In genomic region chr19:50051224-50051895, GRCh38 we compare ENCODE assay signal across 8 cellular contexts. TPM values are rescaled to one million over a fixed set of nuclear protein-coding genes. Genes with fewer than 3 reads are reported as not detected.
A peak's percentile ranks its signal among the peaks of the same experiment; 100 is the strongest.
DNase-seq lines count a peak whose midpoint lies in the region; ATAC-seq and TF ChIP-seq lines count a peak whose summit lies in the region.
"Not testable (repeated sequence)": the region's sequence is repeated elsewhere in the genome, so short reads cannot be mapped to it uniquely, and the experiment has no call there.

No MANE protein-coding gene starts in this region.

- peak overlapping the region; percentile 78 for H3K4me3 Mint-ChIP-seq in activated T-cell treated with anti-CD3 and anti-CD28 coated beads, Interleukin-2, amount 50 U/mL, for 24 hours

- not testable (repeated sequence) for H3K79me2 ChIP-seq in DOHH2 (ENCODE audit: control insufficient read depth, low read length); PC-3 (ENCODE audit: low read length)

- CTCF ChIA-PET in PC-3 (lab: Charles Lee), result interaction anchor here (0.7 kb wide), 1 partner anchor 17 kb away, joined by 13 read pairs; no protein-coding TSS in a partner anchor

- TF ChIP-seq CTCF in DOHH2 (IDR thresholded peaks at IDR 0.05; ENCODE audit: low read depth, low read length, poor library complexity, severe bottlenecking); PC-3 (conservative IDR thresholded peaks at IDR 0.05; ENCODE audit: low read depth, low read length); cardiac fibroblast (IDR thresholded peaks at IDR 0.05; ENCODE audit: low read depth, low read length); fibroblast of villous mesenchyme (IDR thresholded peaks at IDR 0.05; ENCODE audit: insufficient read depth, low read depth, low read length); gastrocnemius medialis (IDR thresholded peaks at IDR 0.05 in 4 of 5, conservative IDR thresholded peaks at IDR 0.05 in 1 of 5); vagina (IDR thresholded peaks at IDR 0.05): not testable (repeated sequence)

- intact Hi-C loops in PC-3 (cut with micrococcal nuclease); gastrocnemius medialis (cut with DNase I; ENCODE audit: low total_unique reads); vagina (cut with DNase I): not testable (repeated sequence)

- not testable (repeated sequence) for H3K27me3 ChIP-seq in DOHH2 (ENCODE audit: control insufficient read depth, low read length); mucosa of stomach (ENCODE audit: control insufficient read depth, insufficient read depth, low read length); gastrocnemius medialis; vagina
- H3K27me3 ChIP-seq in PC-3 (ENCODE audit: low read length), result peaks cover 17% of the 10 kb centered on the region; the same call in 1 of the 2 replicates

- H3K4me1 ChIP-seq in DOHH2 (ENCODE audit: control insufficient read depth, low read length), result peaks cover 15% of the 10 kb centered on the region
- H3K4me1 ChIP-seq in PC-3 (ENCODE audit: insufficient read depth, low read length); mucosa of stomach (ENCODE audit: control insufficient read depth, insufficient read depth, low read length); gastrocnemius medialis; vagina: not testable (repeated sequence)

- peak overlapping the region; percentile 55 for H3K27ac Mint-ChIP-seq in activated T-cell treated with anti-CD3 and anti-CD28 coated beads, Interleukin-2, amount 50 U/mL, for 24 hours

- H3K4me3 ChIP-seq in DOHH2 (ENCODE audit: low read length) (peak overlapping the region; percentile 74), PC-3 (ENCODE audit: low read length) (peak overlapping the region; percentile 59), cardiac fibroblast (replicated peaks in 1 of 2; ENCODE audit: low read depth in 2 of 2, low read length in 2 of 2) (peak overlapping the region; percentile 58 to 62), fibroblast of villous mesenchyme (ENCODE audit: low read depth, low read length) (peak overlapping the region; percentile 59), mucosa of stomach (ENCODE audit: low read length) (peak overlapping the region; percentile 35), gastrocnemius medialis (peak overlapping the region in 3 of 4 donors; percentile 16 to 44 (median 42)), vagina (peak overlapping the region; percentile 46 to 48)

- not testable (repeated sequence) for H3K27ac ChIP-seq in DOHH2 (ENCODE audit: low read depth, low read length); PC-3 (ENCODE audit: low read length); gastrocnemius medialis
- peak overlapping the region; percentile 42 for H3K27ac ChIP-seq in vagina

- not testable (repeated sequence) for H3K27me3 Mint-ChIP-seq in activated T-cell treated with anti-CD3 and anti-CD28 coated beads, Interleukin-2, amount 50 U/mL, for 24 hours

- not testable (repeated sequence) for DNase-seq in PC-3; activated T-cell treated with anti-CD3 and anti-CD28 coated beads, Interleukin-2, amount 50 U/mL, for 24 hours; cardiac fibroblast (ENCODE audit: low read depth in 2 of 2); fibroblast of villous mesenchyme (ENCODE audit: low read depth); gastrocnemius medialis; vagina (ENCODE audit: extremely low spot score in 2 of 2)

- H3K9me2 ChIP-seq in DOHH2 (replicated peaks; ENCODE audit: control insufficient read depth, low read length); PC-3 (replicated peaks; ENCODE audit: low read length): not testable (repeated sequence)

- in situ Hi-C loops in gastrocnemius medialis (cut with MboI; ENCODE audit: low sequenced_read_pairs in 4 of 4), result not testable (repeated sequence)

- not testable (repeated sequence) for H3K9me3 ChIP-seq in DOHH2 (ENCODE audit: control insufficient read depth, insufficient read depth, low read length); mucosa of stomach (ENCODE audit: control insufficient read depth, low read length); vagina
- H3K9me3 ChIP-seq in PC-3 (ENCODE audit: low read length), result peaks cover 13% of the 10 kb centered on the region
- H3K9me3 ChIP-seq in gastrocnemius medialis, result peaks cover 0 to 15% (median 6%) of the 10 kb centered on the region in 3 donors

- H3K9ac ChIP-seq in PC-3 (ENCODE audit: low read length); mucosa of stomach (ENCODE audit: low read length): not testable (repeated sequence)

- H3K4me1 Mint-ChIP-seq in activated T-cell treated with anti-CD3 and anti-CD28 coated beads, Interleukin-2, amount 50 U/mL, for 24 hours (ENCODE audit: low read depth), result peaks cover 18% of the 10 kb centered on the region

- BruUV-seq in PC-3 (replicated peaks; lab: Mats Ljungman, UMichigan), result not testable (repeated sequence)

- not testable (repeated sequence) for H4K20me1 ChIP-seq in DOHH2 (ENCODE audit: control insufficient read depth, insufficient read depth, low read depth, low read length); PC-3 (ENCODE audit: low read length)

- peak overlapping the region; percentile 81 for H2AFZ ChIP-seq in PC-3 (ENCODE audit: low read length)

- H3F3A ChIP-seq in DOHH2 (ENCODE audit: control insufficient read depth, insufficient read depth); PC-3 (ENCODE audit: low read length, unreplicated experiment): not testable (repeated sequence)

- H3K4me2 ChIP-seq in DOHH2 (ENCODE audit: low read length) (peak overlapping the region; percentile 98), PC-3 (ENCODE audit: low read length) (peak overlapping the region; percentile 75)

- H3K36me3 ChIP-seq in DOHH2 (ENCODE audit: control insufficient read depth, low read length) (peaks cover 22% of the 10 kb centered on the region), PC-3 (ENCODE audit: low read depth, low read length) (peaks cover 19% of the 10 kb centered on the region), gastrocnemius medialis (peaks cover 7 to 18% of the 10 kb centered on the region in 2 donors)
- not testable (repeated sequence) for H3K36me3 ChIP-seq in mucosa of stomach (ENCODE audit: control insufficient read depth, insufficient read depth, low read length); vagina

- ATAC-seq in PC-3, gastrocnemius medialis: not testable (repeated sequence)

- POLR2A ChIA-PET in PC-3 (lab: Charles Lee; ENCODE audit: unreplicated experiment), result interaction anchor here (0.6 kb wide), 1 partner anchor 85 kb away, joined by 7 read pairs; no protein-coding TSS in a partner anchor

- H3K9me3 Mint-ChIP-seq in activated T-cell treated with anti-CD3 and anti-CD28 coated beads, Interleukin-2, amount 50 U/mL, for 24 hours, result not testable (repeated sequence)

- peaks cover 24% of the 10 kb centered on the region for H3K36me3 Mint-ChIP-seq in activated T-cell treated with anti-CD3 and anti-CD28 coated beads, Interleukin-2, amount 50 U/mL, for 24 hours (ENCODE audit: low read depth)

- not testable (repeated sequence) for TF ChIP-seq POLR2A in gastrocnemius medialis (IDR thresholded peaks at IDR 0.05); vagina (IDR thresholded peaks at IDR 0.05)

RNA-seq across cellular contexts. Expression of gene ZNF473, which starts 25.6 kb away (rescaled TPM):
- total RNA-seq in PC-3 (2014; rRNA removed), result 18.4 and 18.5 TPM in 2 replicates
- 6.4 and 7.3 TPM in 2 replicates for total RNA-seq in fibroblast of villous mesenchyme
- 10 to 100 TPM in 2 of 4 donors, 1 to 10 TPM in 2; 4.6 to 12.2 (median 10.1) TPM for total RNA-seq in gastrocnemius medialis
- total RNA-seq in vagina, result 11.5 TPM

RNA-seq across cellular contexts. Expression of gene VRK3, which starts 26.2 kb away (rescaled TPM):
- 26.0 and 36.3 TPM in 2 replicates for total RNA-seq in PC-3 (2014; rRNA removed)
- 20.3 and 28.5 TPM in 2 replicates for total RNA-seq in fibroblast of villous mesenchyme
- 10 to 100 TPM; 36.0 to 52.8 (median 39.9) TPM for total RNA-seq in gastrocnemius medialis
- 34.9 TPM for total RNA-seq in vagina
